Comparison of ENCODE assay signal across 8 cellular contexts in the genomic region with DNA sequence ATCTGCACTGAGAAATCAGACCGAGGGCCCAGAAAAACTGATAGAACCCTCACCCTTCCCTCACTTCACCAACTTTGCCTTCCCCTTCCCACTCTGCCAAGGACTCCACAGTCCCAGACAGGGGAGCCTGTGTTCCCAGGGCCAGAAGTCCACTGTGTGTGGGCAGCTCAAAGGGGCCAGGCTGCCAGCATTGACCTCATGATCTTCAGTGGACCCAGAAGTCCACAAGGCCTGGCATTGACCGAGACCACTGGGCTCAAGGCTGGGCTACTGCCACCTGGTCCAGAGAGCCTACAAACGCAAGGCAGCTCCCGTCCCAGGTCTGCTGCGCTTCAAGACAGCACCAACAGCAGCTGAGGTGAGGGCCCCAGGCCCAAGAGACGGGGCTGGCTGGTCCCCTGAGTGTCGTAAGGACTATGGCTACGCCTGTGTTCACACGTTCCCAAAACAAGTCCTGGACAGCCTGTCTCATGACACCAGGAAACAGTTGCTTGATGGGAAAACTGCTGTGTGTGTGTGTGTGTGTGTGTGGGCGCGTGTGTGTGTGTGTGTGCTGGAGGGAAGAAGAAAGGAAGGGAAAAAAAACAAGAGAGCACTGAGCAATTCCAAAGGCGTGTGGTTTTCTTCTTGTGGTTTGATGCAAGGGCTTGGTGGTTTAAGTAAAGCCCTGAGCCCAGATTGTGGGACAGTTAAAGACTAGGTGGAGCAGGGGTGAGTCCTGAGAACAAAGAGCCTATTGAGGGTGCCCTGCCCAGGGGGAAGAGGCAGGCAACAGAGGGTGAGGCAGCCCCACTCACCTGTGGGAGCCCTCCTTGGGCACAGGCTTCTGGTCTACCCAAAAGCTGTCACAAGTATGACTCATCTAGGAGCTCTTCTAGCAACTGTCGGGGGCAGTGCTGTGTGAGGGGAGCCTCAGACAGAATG. TPM values are rescaled to one million over a fixed set of nuclear protein-coding genes. Genes with fewer than 3 reads are reported as not detected.
A peak's percentile ranks its signal among the peaks of the same experiment; 100 is the strongest.
DNase-seq lines count a peak whose midpoint lies in the region; ATAC-seq, FAIRE-seq and TF ChIP-seq lines count a peak whose summit lies in the region.

No MANE protein-coding gene starts in this region.

- H3K27ac ChIP-seq in heart right ventricle (peak overlapping the region in 2 of 10 donors; percentile 25 to 66), keratinocyte (ENCODE audit: control insufficient read depth, insufficient read depth, low read length) (peak overlapping the region; percentile 56)

- no peak overlapping the region for H3K4me3 ChIP-seq in heart right ventricle
- no peak overlapping the region for H3K4me3 ChIP-seq in keratinocyte (ENCODE audit: control insufficient read depth in 2 of 3, extremely low read depth in 1 of 3, insufficient read depth in 2 of 3, low read depth in 1 of 3, low read length in 3 of 3)

- H3K9ac ChIP-seq in keratinocyte (ENCODE audit: control insufficient read depth, extremely low read depth, insufficient read depth, low read length) = no peak overlapping the region

- TF ChIP-seq CTCF in heart right ventricle (IDR thresholded peaks at IDR 0.05) (no peak), keratinocyte (optimal IDR thresholded peaks at IDR 0.05 in 1 of 3, IDR thresholded peaks at IDR 0.05 in 1 of 3, conservative IDR thresholded peaks at IDR 0.05 in 1 of 3; ENCODE audit: extremely low read depth in 1 of 3, insufficient read depth in 2 of 3, low read length in 3 of 3) (no peak), D721Med (IDR thresholded peaks at IDR 0.05; ENCODE audit: insufficient read depth, missing control alignments) (no peak)

- H4K20me1 ChIP-seq in keratinocyte (ENCODE audit: control insufficient read depth, extremely low read depth, insufficient read depth, low read length) = no peaks in the 10 kb centered on the region

- peak overlapping the region; percentile 34 for H3K4me2 ChIP-seq in keratinocyte (ENCODE audit: control insufficient read depth, extremely low read depth, insufficient read depth, low read depth, low read length)

- H2AFZ ChIP-seq in keratinocyte (ENCODE audit: control insufficient read depth, low read length) = peak overlapping the region; percentile 5

- ATAC-seq in heart right ventricle = peak in 5 of 8 donors; percentile 18 to 60 (median 27)
- ATAC-seq in activated T-helper 17 cell treated with anti-CD3 and anti-CD28 coated beads, Interleukin-2, amount 50 U/mL, for 72 hours (replicated peaks) = peak; percentile 73
- ATAC-seq in stimulated activated naive CD8-positive, alpha-beta T cell treated with anti-CD3 and anti-CD28 coated beads, Interleukin-15, Interleukin-2, amounts not matched to agents 100 U/mL and 50 U/mL, for 24 hours = peak; percentile 86

- peaks cover 17% of the 10 kb centered on the region for H3K27me3 Mint-ChIP-seq in activated T-helper 17 cell treated with anti-CD3 and anti-CD28 coated beads, Interleukin-2, amount 50 U/mL, for 72 hours

- no peaks in the 10 kb centered on the region for H3K36me3 Mint-ChIP-seq in activated T-helper 17 cell treated with anti-CD3 and anti-CD28 coated beads, Interleukin-2, amount 50 U/mL, for 72 hours (ENCODE audit: low read depth)

- H3K36me3 ChIP-seq in heart right ventricle = no peaks in the 10 kb centered on the region
- H3K36me3 ChIP-seq in keratinocyte (ENCODE audit: control insufficient read depth in 2 of 2, extremely low read depth in 1 of 2, insufficient read depth in 2 of 2, low read length in 2 of 2) = no peaks in the 10 kb centered on the region

- no peaks in the 10 kb centered on the region for H3K9me1 ChIP-seq in keratinocyte (ENCODE audit: control insufficient read depth, extremely low read depth, insufficient read depth, low read length)

- H3K9me3 ChIP-seq in heart right ventricle (no peaks in the 10 kb centered on the region), keratinocyte (ENCODE audit: control insufficient read depth, low read depth, low read length) (no peaks in the 10 kb centered on the region)

- intact Hi-C loops in heart right ventricle (cut with DNase I) = no loop called here
- intact Hi-C loops in cardiac septum (cut with DNase I) = no loop called here

- 72 to 79% methylated on average over 13 of the region's 13 CpGs for WGBS in heart right ventricle, 2 donors

- peaks cover 0 to 5% (median 0%) of the 10 kb centered on the region in 7 donors for H3K27me3 ChIP-seq in heart right ventricle
- no peaks in the 10 kb centered on the region for H3K27me3 ChIP-seq in keratinocyte (ENCODE audit: control insufficient read depth, extremely low read depth, insufficient read depth, low read length)

- H3K9me3 Mint-ChIP-seq in activated T-helper 17 cell treated with anti-CD3 and anti-CD28 coated beads, Interleukin-2, amount 50 U/mL, for 72 hours = no peaks in the 10 kb centered on the region

- H3K27ac Mint-ChIP-seq in activated T-helper 17 cell treated with anti-CD3 and anti-CD28 coated beads, Interleukin-2, amount 50 U/mL, for 72 hours = peak overlapping the region; percentile 49

- H3K4me3 Mint-ChIP-seq in activated T-helper 17 cell treated with anti-CD3 and anti-CD28 coated beads, Interleukin-2, amount 50 U/mL, for 72 hours = peak overlapping the region; percentile 38

- FAIRE-seq in keratinocyte (lab: Jason Lieb, UNC) (peak; percentile 87), D721Med (lab: Jason Lieb, UNC) (no peak)

- peaks cover 17% of the 10 kb centered on the region for H3K4me1 Mint-ChIP-seq in activated T-helper 17 cell treated with anti-CD3 and anti-CD28 coated beads, Interleukin-2, amount 50 U/mL, for 72 hours

- DNase-seq in heart right ventricle (no peak), cardiac septum (ENCODE audit: low spot score) (no peak), keratinocyte (ENCODE audit: low read depth, low spot score) (peak; percentile 95), NCI-H1105 (lab: John Stamatoyannopoulos, UW) (no peak), D721Med (ENCODE audit: insufficient read length, low spot score) (no peak), D341Med (ENCODE audit: low spot score) (no peak)
- peak; percentile 58 for DNase-seq in stimulated activated naive CD8-positive, alpha-beta T cell treated with anti-CD3 and anti-CD28 coated beads, Interleukin-15, Interleukin-2, amounts not matched to agents 100 U/mL and 50 U/mL, for 24 hours

- peaks cover 0 to 24% (median 10%) of the 10 kb centered on the region in 9 donors for H3K4me1 ChIP-seq in heart right ventricle
- H3K4me1 ChIP-seq in keratinocyte (ENCODE audit: control insufficient read depth, extremely low read depth, insufficient read depth, low read length) = peaks cover 48% of the 10 kb centered on the region

- no peaks in the 10 kb centered on the region for H3K79me2 ChIP-seq in keratinocyte (ENCODE audit: control insufficient read depth, insufficient read depth, low read length)

- dilution Hi-C loops in keratinocyte (cut with MboI; ENCODE audit: extremely low pct_ligation_motif_present, low sequenced_read_pairs) = no loop called here

RNA-seq across cellular contexts. Expression of gene ZBTB7C, which starts 46.6 kb away (rescaled TPM):
- total RNA-seq in heart right ventricle (1 to 10 TPM in 8 of 10 donors, under 1 TPM in 2; 0.86 to 6.3 (median 1.5) TPM), cardiac septum (8.0 TPM)
- polyA plus RNA-seq in heart right ventricle (under 1 TPM; 0.49 to 0.80 TPM), keratinocyte (0.15 to 0.77 TPM (median 0.58 TPM) in 3 replicates)
- total RNA-seq in activated T-helper 17 cell treated with anti-CD3 and anti-CD28 coated beads, Interleukin-2, amount 50 U/mL, for 72 hours = under 1 TPM; 0.04 to 0.40 TPM
- 0.76 TPM for polyA plus RNA-seq in keratinocyte (2011; ENCODE audit: low read depth)
- 0.28 and 0.30 TPM in 2 replicates for polyA plus RNA-seq in keratinocyte (2011; cell fraction: cytosol; rRNA removed)
- polyA plus RNA-seq in keratinocyte (2011; cell fraction: nucleus; rRNA removed) = 0.72 and 1.1 TPM in 2 replicates
- polyA plus RNA-seq in keratinocyte (2012; ENCODE audit: low replicate concordance) = 0.80 and 4.0 TPM in 2 replicates
- 0.22 to 0.66 TPM (median 0.62 TPM) in 3 replicates for polyA minus RNA-seq in keratinocyte
- polyA minus RNA-seq in keratinocyte (2011; cell fraction: cytosol; rRNA and poly(A)+ RNA removed) = not detected
- 0.32 and 1.1 TPM in 2 replicates for polyA minus RNA-seq in keratinocyte (2011; cell fraction: nucleus; rRNA and poly(A)+ RNA removed)

Comparison
In these comparisons a context has a peak if more than half of its experiments do, and no peak if none do; other contexts are left out.
1. ATAC-seq: peak in every context shown above with its lines; median percentile 86 in stimulated activated naive CD8-positive, alpha-beta T cell treated with anti-CD3 and anti-CD28 coated beads, Interleukin-15, Interleukin-2, amounts not matched to agents 100 U/mL and 50 U/mL, for 24 hours; 73 in activated T-helper 17 cell treated with anti-CD3 and anti-CD28 coated beads, Interleukin-2, amount 50 U/mL, for 72 hours; 27 in heart right ventricle.
2. DNase-seq: peak in keratinocyte (single experiment) and stimulated activated naive CD8-positive, alpha-beta T cell treated with anti-CD3 and anti-CD28 coated beads, Interleukin-15, Interleukin-2, amounts not matched to agents 100 U/mL and 50 U/mL, for 24 hours (single experiment); none in heart right ventricle (0 of 2), cardiac septum (single experiment), NCI-H1105 (single experiment), D721Med (single experiment) and D341Med (single experiment).